Comparison of ENCODE assay signal across 11 cellular contexts in genomic region chr1:2523191-2523890, GRCh38. TPM values are rescaled to one million over a fixed set of nuclear protein-coding genes. Genes with fewer than 3 reads are reported as not detected.
DNase-seq lines count a peak whose midpoint lies in the region; ATAC-seq, FAIRE-seq and TF ChIP-seq lines count a peak whose summit lies in the region.
"Had no signal": no experiment of that assay in that cellular context is flagged by ENCODE, and none has a peak within 500 bp of the region (broad histone marks: within the 10 kb centered on the region; RNA-seq: fewer than 3 reads in every experiment).

No MANE protein-coding gene starts in this region.

- peaks cover 36 to 50% of the 10 kb centered on the region in 2 experiments for H4K20me1 ChIP-seq in H1 (replicated peaks in 1 of 2; ENCODE audit: control insufficient read depth in 1 of 2, insufficient read depth in 2 of 2, low read length in 2 of 2)

- H3K27ac ChIP-seq in H1 (ENCODE audit: low read depth, low read length) (no peak overlapping the region), skeletal muscle tissue (ENCODE audit: low read depth, low read length) (peak overlapping the region; percentile 51), adrenal gland (no peak overlapping the region)

- TF ChIP-seq POLR2A in H1 (IDR thresholded peaks at IDR 0.05; ENCODE audit: control extremely low read depth in 1 of 2, low read depth in 2 of 2, low read length in 2 of 2) (no peak), adrenal gland (IDR thresholded peaks at IDR 0.05) (no peak)

- no peak overlapping the region for H2BK15ac ChIP-seq in H1 (ENCODE audit: low read length)

- POLR2A ChIA-PET in H1 (lab: Charles Lee; ENCODE audit: partially characterized antibody): interaction anchor here (0.6 to 1.1 kb wide), 3 partner anchors 17 to 110 kb away, joined by 3 read pairs; no protein-coding TSS in a partner anchor

- peak; percentile 44 to 60 for TF ChIP-seq RAD21 in H1 (IDR thresholded peaks at IDR 0.05 in 1 of 2, conservative IDR thresholded peaks at IDR 0.05 in 1 of 2; ENCODE audit: low read depth in 2 of 2, low read length in 2 of 2)

- WGBS in H1 (ENCODE audit: extremely low coverage in 1 of 2, insufficient coverage in 1 of 2, insufficient read length in 1 of 2, insufficient replicate concordance in 2 of 2, low coverage in 1 of 2, low lambda C conversion rate in 2 of 2, missing lambda C conversion rate in 1 of 2), 2 experiments: 84% methylated on average over 30 of the region's 32 CpGs; no CpG with 5 or more reads in 1 of the 2 experiments
- 66 to 75% (median 69%) methylated on average over 16 to 32 of the region's 32 CpGs for WGBS in adrenal gland, 4 donors

- no peak for FAIRE-seq in H1 (lab: Jason Lieb, UNC)

- peaks cover 12 to 28% (median 20%) of the 10 kb centered on the region in 4 experiments; a peak in 7 of 8 replicates for H3K36me3 ChIP-seq in H1 (ENCODE audit: control insufficient read depth in 2 of 4, insufficient read depth in 4 of 4, low read length in 3 of 4)
- H3K36me3 ChIP-seq in skeletal muscle tissue (ENCODE audit: control insufficient read depth in 3 of 3, insufficient read depth in 3 of 3, low read length in 3 of 3): peaks cover 24 to 32% (median 30%) of the 10 kb centered on the region in 3 donors
- peaks cover 0 to 35% of the 10 kb centered on the region in 2 donors for H3K36me3 ChIP-seq in adrenal gland (replicated peaks in 1 of 2)

- H3K23me2 ChIP-seq in H1 (ENCODE audit: low read depth, low read length): peaks cover 2% of the 10 kb centered on the region; the same call in 1 of the 2 replicates

- H2BK120ac ChIP-seq in H1 (replicated peaks; ENCODE audit: low read depth, low read length): no peak overlapping the region

- H4K91ac ChIP-seq in H1 (replicated peaks; ENCODE audit: insufficient read length, low read length): no peak overlapping the region

- no peak overlapping the region for H3K14ac ChIP-seq in H1 (ENCODE audit: insufficient read length)

- no peak overlapping the region for H3K9ac ChIP-seq in H1 (replicated peaks in 1 of 4; ENCODE audit: extremely low read depth in 1 of 4, low read depth in 3 of 4, low read length in 3 of 4)
- peak overlapping the region in 2 of 3 donors; percentile 32 to 92 for H3K9ac ChIP-seq in skeletal muscle tissue (ENCODE audit: low read depth in 1 of 3, low read length in 3 of 3)

- H2BK20ac ChIP-seq in H1 (ENCODE audit: low read length): no peak overlapping the region

- peak overlapping the region; percentile 48; the same call in 1 of the 2 replicates for H3K27ac Mint-ChIP-seq in HFFc6

- no peak for TF ChIP-seq EP300 in H1 (IDR thresholded peaks at IDR 0.05; ENCODE audit: borderline replicate concordance in 1 of 2, low read depth in 2 of 2, low read length in 2 of 2)

- no peak overlapping the region for H3K23ac ChIP-seq in H1 (ENCODE audit: insufficient read length)

- H3K56ac ChIP-seq in H1 (replicated peaks; ENCODE audit: insufficient read length, low read depth, low read length): no peak overlapping the region

- no peak overlapping the region; the same call in 1 of the 2 replicates for H3K4me3 Mint-ChIP-seq in HFFc6

- H4K8ac ChIP-seq in H1 (ENCODE audit: extremely low read depth, insufficient read depth, low read length): no peak overlapping the region

- H3K9me3 Mint-ChIP-seq in HFFc6: no peaks in the 10 kb centered on the region

- intact Hi-C loops in adrenal gland (cut with DNase I): no loop called here

- no peak overlapping the region for H2BK12ac ChIP-seq in H1 (ENCODE audit: low read depth, low read length)

- H3K79me1 ChIP-seq in H1 (ENCODE audit: low read depth, low read length): peaks cover 30% of the 10 kb centered on the region

- TF ChIP-seq CTCF in HFFc6 (IDR thresholded peaks at IDR 0.05): no peak
- TF ChIP-seq CTCF in H1 (IDR thresholded peaks at IDR 0.05; ENCODE audit: control extremely low read depth in 1 of 3, insufficient read depth in 1 of 3, low read depth in 1 of 3, low read length in 3 of 3): peak in 2 of 3 experiments; percentile 58 to 59; a peak in 3 of 4 replicates
- TF ChIP-seq CTCF in adrenal gland (IDR thresholded peaks at IDR 0.05): no peak

- peaks cover 14 to 44% of the 10 kb centered on the region in 2 experiments for H3K79me2 ChIP-seq in H1 (ENCODE audit: control insufficient read depth in 1 of 2, insufficient read depth in 2 of 2, low read length in 2 of 2)

- H3K9me3 ChIP-seq in H1 (ENCODE audit: insufficient read depth in 2 of 2, low read depth in 1 of 2, low read length in 1 of 2) (no peaks in the 10 kb centered on the region), skeletal muscle tissue (ENCODE audit: control insufficient read depth in 3 of 3, low read length in 3 of 3) (no peaks in the 10 kb centered on the region), adrenal gland (replicated peaks in 1 of 3) (no peaks in the 10 kb centered on the region)

- no peak overlapping the region for H2BK5ac ChIP-seq in H1 (ENCODE audit: low read depth, low read length)

- H3K4ac ChIP-seq in H1 (replicated peaks; ENCODE audit: insufficient read length, low read depth, low read length): no peak overlapping the region

- H3K27me3 ChIP-seq in H1 (replicated peaks in 1 of 4; ENCODE audit: control insufficient read depth in 3 of 4, extremely low read depth in 1 of 4, insufficient read depth in 3 of 4, low read length in 3 of 4): peaks cover 13 to 18% (median 17%) of the 10 kb centered on the region in 4 experiments
- H3K27me3 ChIP-seq in skeletal muscle tissue (ENCODE audit: control insufficient read depth in 3 of 3, insufficient read depth in 3 of 3, low read length in 3 of 3): no peaks in the 10 kb centered on the region
- H3K27me3 ChIP-seq in adrenal gland: no peaks in the 10 kb centered on the region

- no peaks in the 10 kb centered on the region; the same call in 1 of the 2 replicates for H3K27me3 Mint-ChIP-seq in HFFc6 (ENCODE audit: insufficient read depth)

- no peak overlapping the region for H3K18ac ChIP-seq in H1 (ENCODE audit: extremely low read depth, low read length)

- H3K4me1 ChIP-seq in H1 (replicated peaks in 1 of 4; ENCODE audit: control insufficient read depth in 3 of 4, insufficient read depth in 4 of 4, low read length in 3 of 4) (peaks cover 0 to 28% (median 16%) of the 10 kb centered on the region in 4 experiments; a peak in 6 of 7 replicates), skeletal muscle tissue (ENCODE audit: control insufficient read depth in 3 of 3, insufficient read depth in 3 of 3, low read length in 3 of 3) (peaks cover 46 to 53% (median 50%) of the 10 kb centered on the region in 3 donors), adrenal gland (replicated peaks in 1 of 2) (peaks cover 22 to 43% of the 10 kb centered on the region in 2 donors)

- DNase-seq in HFFc6 (no peak), H1 (ENCODE audit: low read depth in 1 of 2, low spot score in 2 of 2) (peak in 1 of 2 experiments; percentile 64), DMS53 treated with DMSO at 0.1 percent for 48 hours (lab: John Stamatoyannopoulos, UW; ENCODE audit: unreplicated experiment) (no peak), adrenal gland (no peak)
- peak; percentile 34 for DNase-seq in activated CD4-positive, alpha-beta T cell treated with anti-CD3 and anti-CD28 coated beads, Interleukin-2, amount 50 U/mL, for 1 hour
- DNase-seq: GDM1, left ventricle myocardium superior, NCI-H1436 treated with DMSO at 0.1 percent for 48 hours had no signal

- H2AK5ac ChIP-seq in H1 (ENCODE audit: low read depth, low read length): no peak overlapping the region

- H3K36me3 Mint-ChIP-seq in HFFc6 (ENCODE audit: low read depth): peaks cover 12% of the 10 kb centered on the region; the same call in 1 of the 2 replicates

- H3K4me3 ChIP-seq in H1 (ENCODE audit: extremely low read depth in 1 of 4, insufficient read depth in 2 of 4, low read depth in 3 of 4, low read length in 4 of 4) (no peak overlapping the region), skeletal muscle tissue (ENCODE audit: low read length in 3 of 3) (peak overlapping the region in 2 of 3 donors; percentile 36 to 45), adrenal gland (no peak overlapping the region)

- H4K5ac ChIP-seq in H1 (ENCODE audit: insufficient read length, low read depth, low read length): no peak overlapping the region

- CTCF ChIA-PET in H1 (lab: Charles Lee; ENCODE audit: partially characterized antibody): interaction anchor here (0.6 to 4.9 kb wide), 15 partner anchors 9 to 901 kb away, joined by 3 to 27 read pairs (median 3); no protein-coding TSS in a partner anchor

- H3K4me1 Mint-ChIP-seq in HFFc6 (ENCODE audit: low read depth): peaks cover 38% of the 10 kb centered on the region

- H3K4me2 ChIP-seq in H1 (ENCODE audit: insufficient read depth in 1 of 2, low read depth in 2 of 2, low read length in 2 of 2): no peak overlapping the region; a peak in 1 of 4 replicates

- no peak for ATAC-seq in HG02759 (IDR thresholded peaks at IDR 0.05; ENCODE audit: unreplicated experiment)
- no peak for ATAC-seq in GM21526 (IDR thresholded peaks at IDR 0.05; ENCODE audit: low FRiP score, unreplicated experiment)
- ATAC-seq: left ventricle myocardium superior had no signal

- no peak overlapping the region for H2AFZ ChIP-seq in H1 (ENCODE audit: low read length)

RNA-seq across cellular contexts. Expression of gene PANK4, which starts 3.1 kb away (rescaled TPM):
- total RNA-seq in HFFc6 (2021; fragmentation: NEBNext Ultra II Directional; extraction: Animal tissue kit (Norgen Biotek cat#: 25700)): 10 to 100 TPM; 20.6 to 26.4 (median 24.0) TPM
- 29.7 and 35.4 TPM in 2 replicates for total RNA-seq in H1 (2021; fragmentation: NEBNext Ultra II Directional; extraction: Animal tissue kit (Norgen Biotek cat#: 25700))
- 20.1 and 24.4 TPM in 2 replicates for polyA plus RNA-seq in H1 (2011; rRNA removed)
- polyA plus RNA-seq in H1 (2011; cell fraction: cytosol; rRNA removed): 24.0 TPM
- 110 TPM for polyA plus RNA-seq in H1 (2011; cell fraction: nucleus; rRNA removed)
- polyA plus RNA-seq in H1 (2012, experiment 1 of 2): 20.2 to 27.0 TPM (median 21.6 TPM) in 4 replicates
- polyA plus RNA-seq in H1 (2012, experiment 2 of 2): 14.8 TPM
- 12.0 TPM for polyA plus RNA-seq in H1 (2013, experiment 1 of 2)
- 11.1 TPM for polyA plus RNA-seq in H1 (2013, experiment 2 of 2)
- 24.4 and 25.4 TPM in 2 replicates for polyA minus RNA-seq in H1 (2011; rRNA and poly(A)+ RNA removed)
- polyA minus RNA-seq in H1 (2011; cell fraction: cytosol; rRNA and poly(A)+ RNA removed): 24.7 TPM
- 116 TPM for polyA minus RNA-seq in H1 (2011; cell fraction: nucleus; rRNA and poly(A)+ RNA removed)
- 26.1 TPM for total RNA-seq in skeletal muscle tissue
- 10 to 100 TPM; 14.2 to 50.2 (median 31.4) TPM for total RNA-seq in adrenal gland
- polyA plus RNA-seq in adrenal gland: 10 to 100 TPM; 13.8 to 44.1 (median 26.2) TPM

RNA-seq across cellular contexts. Expression of gene HES5, which starts 6.7 kb away (rescaled TPM):
- total RNA-seq in HFFc6 (2021; fragmentation: NEBNext Ultra II Directional; extraction: Animal tissue kit (Norgen Biotek cat#: 25700)): under 1 TPM in 5 of 6 experiments, not detected in 1; 0.28 to 0.57 (median 0.36) TPM
- total RNA-seq in H1 (2021; fragmentation: NEBNext Ultra II Directional; extraction: Animal tissue kit (Norgen Biotek cat#: 25700)): 0.22 and 0.25 TPM in 2 replicates
- 0.08 TPM in 1 of 2 replicates, not detected in the other for polyA plus RNA-seq in H1 (2011; rRNA removed)
- 0.05 TPM for polyA plus RNA-seq in H1 (2011; cell fraction: cytosol; rRNA removed)
- polyA plus RNA-seq in H1 (2011; cell fraction: nucleus; rRNA removed): 0.17 TPM
- polyA plus RNA-seq in H1 (2012, experiment 1 of 2): 0.13 to 0.29 TPM in 2 of 4 replicates, not detected in the others
- 0.13 TPM for polyA plus RNA-seq in H1 (2012, experiment 2 of 2)
- 0.04 TPM for polyA plus RNA-seq in H1 (2013, experiment 1 of 2)
- polyA plus RNA-seq in H1 (2013, experiment 2 of 2): 0.04 TPM
- 0.28 TPM in 1 of 2 replicates, not detected in the other for polyA minus RNA-seq in H1 (2011; rRNA and poly(A)+ RNA removed)
- not detected for polyA minus RNA-seq in H1 (2011; cell fraction: cytosol; rRNA and poly(A)+ RNA removed)
- not detected for polyA minus RNA-seq in H1 (2011; cell fraction: nucleus; rRNA and poly(A)+ RNA removed)
- total RNA-seq in skeletal muscle tissue: 1.6 TPM
- total RNA-seq in adrenal gland: not detected
- not detected for polyA plus RNA-seq in adrenal gland

RNA-seq across cellular contexts. Expression of gene TNFRSF14, which starts 32.8 kb away (rescaled TPM):
- 10 to 100 TPM in 4 of 6 experiments, 1 to 10 TPM in 2; 7.4 to 14.2 (median 11.5) TPM for total RNA-seq in HFFc6 (2021; fragmentation: NEBNext Ultra II Directional; extraction: Animal tissue kit (Norgen Biotek cat#: 25700))
- total RNA-seq in H1 (2021; fragmentation: NEBNext Ultra II Directional; extraction: Animal tissue kit (Norgen Biotek cat#: 25700)): 0.50 and 0.65 TPM in 2 replicates
- polyA plus RNA-seq in H1 (2011; rRNA removed) (0.13 and 0.36 TPM in 2 replicates), adrenal gland (100 to 1,000 TPM in 2 of 3 donors, 10 to 100 TPM in 1; 11.6 to 554 (median 238) TPM)
- polyA plus RNA-seq in H1 (2011; cell fraction: cytosol; rRNA removed): 0.43 TPM
- 1.1 TPM for polyA plus RNA-seq in H1 (2011; cell fraction: nucleus; rRNA removed)
- polyA plus RNA-seq in H1 (2012, experiment 1 of 2): 0.17 to 0.35 TPM (median 0.24 TPM) in 3 of 4 replicates, not detected in the other
- polyA plus RNA-seq in H1 (2012, experiment 2 of 2): not detected
- 0.08 TPM for polyA plus RNA-seq in H1 (2013, experiment 1 of 2)
- 0.09 TPM for polyA plus RNA-seq in H1 (2013, experiment 2 of 2)
- polyA minus RNA-seq in H1 (2011; rRNA and poly(A)+ RNA removed): 0.22 and 0.32 TPM in 2 replicates
- not detected for polyA minus RNA-seq in H1 (2011; cell fraction: cytosol; rRNA and poly(A)+ RNA removed)
- 1.5 TPM for polyA minus RNA-seq in H1 (2011; cell fraction: nucleus; rRNA and poly(A)+ RNA removed)
- total RNA-seq in skeletal muscle tissue (11.5 TPM), adrenal gland (100 to 1,000 TPM in 6 of 8 donors, 10 to 100 TPM in 2; 55.2 to 127 (median 116) TPM)

RNA-seq across cellular contexts. Expression of gene PLCH2, which starts 47.3 kb away (rescaled TPM):
- under 1 TPM in 5 of 6 experiments, not detected in 1; 0.09 to 0.34 (median 0.18) TPM for total RNA-seq in HFFc6 (2021; fragmentation: NEBNext Ultra II Directional; extraction: Animal tissue kit (Norgen Biotek cat#: 25700))
- total RNA-seq in H1 (2021; fragmentation: NEBNext Ultra II Directional; extraction: Animal tissue kit (Norgen Biotek cat#: 25700)): 0.19 TPM in 2 replicates
- polyA plus RNA-seq in H1 (2011; rRNA removed) (0.14 TPM in 2 replicates), adrenal gland (10 to 100 TPM in 2 of 3 donors, 1 to 10 TPM in 1; 2.4 to 66.3 (median 11.4) TPM)
- 0.12 TPM for polyA plus RNA-seq in H1 (2011; cell fraction: cytosol; rRNA removed)
- 0.54 TPM for polyA plus RNA-seq in H1 (2011; cell fraction: nucleus; rRNA removed)
- 0.06 to 0.16 TPM (median 0.14 TPM) in 4 replicates for polyA plus RNA-seq in H1 (2012, experiment 1 of 2)
- 0.07 TPM for polyA plus RNA-seq in H1 (2012, experiment 2 of 2)
- polyA plus RNA-seq in H1 (2013, experiment 1 of 2): 0.10 TPM
- 0.07 TPM for polyA plus RNA-seq in H1 (2013, experiment 2 of 2)
- 0.05 and 0.16 TPM in 2 replicates for polyA minus RNA-seq in H1 (2011; rRNA and poly(A)+ RNA removed)
- polyA minus RNA-seq in H1 (2011; cell fraction: cytosol; rRNA and poly(A)+ RNA removed): not detected
- polyA minus RNA-seq in H1 (2011; cell fraction: nucleus; rRNA and poly(A)+ RNA removed): 0.30 TPM
- total RNA-seq in skeletal muscle tissue (under 0.01 TPM), adrenal gland (1 to 10 TPM in 5 of 8 donors, under 1 TPM in 2, not detected in 1; 0.65 to 6.1 (median 2.0) TPM)

Comparison
In these comparisons a context has a peak if more than half of its experiments do, and no peak if none do; other contexts are left out.
1. CTCF ChIP-seq: peak in H1 (2 of 3); none in HFFc6 (single experiment) and adrenal gland (0 of 6).
2. H3K4me3 ChIP-seq: peak in skeletal muscle tissue (2 of 3); none in H1 (0 of 4) and adrenal gland (0 of 4).
3. H3K9ac ChIP-seq: peak in skeletal muscle tissue (2 of 3); none in H1 (0 of 4).